ENCODE assay signal across 7 cellular contexts in genomic region chr5:34916518-34916917, GRCh38. TPM values are rescaled to one million over a fixed set of nuclear protein-coding genes. Genes with fewer than 3 reads are reported as not detected.
DNase-seq lines count a peak whose midpoint lies in the region; ATAC-seq, FAIRE-seq and TF ChIP-seq lines count a peak whose summit lies in the region.

No MANE protein-coding gene starts in this region.

- H3K9me2 ChIP-seq in hepatocyte (replicated peaks; ENCODE audit: insufficient read depth), result no peaks in the 10 kb centered on the region

- TF ChIP-seq POLR2A in H54 (IDR thresholded peaks at IDR 0.05; ENCODE audit: low read depth, low read length), result no peak

- POLR2A ChIA-PET in Panc1 (lab: Charles Lee), result interaction anchor here (0.5 to 2.4 kb wide), 3 partner anchors 13 to 18 kb away, joined by 3 to 17 read pairs (median 4); partner anchors contain the start of gene DNAJC21

- DNase-seq in H54 (ENCODE audit: insufficient read length, low spot score), result no peak
- DNase-seq in Panc1 (ENCODE audit: low read depth, low spot score), result no peak
- DNase-seq in hepatocyte (ENCODE audit: low spot score), result no peak
- DNase-seq in small intestine, result no peak
- no peak for DNase-seq in DMS114 treated with DMSO at 0.1 percent for 48 hours (lab: John Stamatoyannopoulos, UW; ENCODE audit: unreplicated experiment)
- DNase-seq in NCI-H1694 treated with DMSO at 0.1 percent for 48 hours (lab: John Stamatoyannopoulos, UW), result no peak
- DNase-seq in MV-4-11 (lab: John Stamatoyannopoulos, UW), result no peak

- BruUV-seq in Panc1 (replicated peaks; lab: Mats Ljungman, UMichigan), result no TSS peak

- no peaks in the 10 kb centered on the region for H4K20me1 ChIP-seq in hepatocyte (ENCODE audit: insufficient read depth, poor library complexity, severe bottlenecking)

- intact Hi-C loops in Panc1 (cut with micrococcal nuclease; ENCODE audit: unreplicated experiment), result no loop called here

- H3K36me3 ChIP-seq in Panc1 (ENCODE audit: control insufficient read depth, insufficient read depth, low read length) (peaks cover 49% of the 10 kb centered on the region), hepatocyte (replicated peaks; ENCODE audit: insufficient read depth, low read depth) (no peaks in the 10 kb centered on the region), small intestine (ENCODE audit: control insufficient read depth in 2 of 2, insufficient read depth in 2 of 2, low read length in 2 of 2) (peaks cover 0 to 2% of the 10 kb centered on the region in 2 donors)

- 10% methylated on average over 6 of the region's 6 CpGs for WGBS in hepatocyte (ENCODE audit: low lambda C conversion rate, missing lambda C conversion rate)
- 3 to 16% (median 3%) methylated on average over 6 of the region's 6 CpGs for WGBS in small intestine, 3 donors

- FAIRE-seq in H54 (lab: Jason Lieb, UNC) (peak; percentile 15), small intestine (lab: Jason Lieb, UNC) (no peak)

- peak overlapping the region; percentile 90 for H3K4me2 ChIP-seq in hepatocyte

- H3K9me3 ChIP-seq in Panc1 (ENCODE audit: control insufficient read depth, insufficient read depth, low read depth, low read length), result no peaks in the 10 kb centered on the region
- no peaks in the 10 kb centered on the region for H3K9me3 ChIP-seq in hepatocyte (ENCODE audit: low read depth)
- H3K9me3 ChIP-seq in small intestine (ENCODE audit: control insufficient read depth, low read depth), result no peaks in the 10 kb centered on the region

- H3K27me3 ChIP-seq in Panc1 (ENCODE audit: control insufficient read depth, insufficient read depth, low read length) (no peaks in the 10 kb centered on the region), hepatocyte (no peaks in the 10 kb centered on the region), small intestine (ENCODE audit: control insufficient read depth in 2 of 2, insufficient read depth in 2 of 2, low read length in 2 of 2) (no peaks in the 10 kb centered on the region)

- in situ Hi-C loops in Panc1 (cut with HindIII; ENCODE audit: low pct_unique_long_range_greater_than_20kb, low sequenced_read_pairs), result no loop called here

- H3K4me1 ChIP-seq in Panc1 (ENCODE audit: control insufficient read depth, insufficient read depth, low read length) (peaks cover 12% of the 10 kb centered on the region), hepatocyte (ENCODE audit: insufficient read depth) (peaks cover 15% of the 10 kb centered on the region), small intestine (ENCODE audit: control insufficient read depth in 2 of 2, insufficient read depth in 1 of 2, low read depth in 1 of 2, low read length in 1 of 2) (peaks cover 0 to 7% of the 10 kb centered on the region in 2 donors)

- TF ChIP-seq CTCF in Panc1 (IDR thresholded peaks at IDR 0.05) (no peak), hepatocyte (IDR thresholded peaks at IDR 0.05; ENCODE audit: poor library complexity) (no peak)

- peak overlapping the region; percentile 98 to 99 for H3K4me3 ChIP-seq in Panc1 (ENCODE audit: low read depth in 2 of 2, low read length in 2 of 2)
- peak overlapping the region; percentile 85 for H3K4me3 ChIP-seq in hepatocyte
- H3K4me3 ChIP-seq in small intestine (ENCODE audit: low read depth in 1 of 2, low read length in 2 of 2), result peak overlapping the region; percentile 75 to 84

- CTCF ChIA-PET in Panc1 (lab: Charles Lee), result no interaction called here

- no peak for ATAC-seq in Panc1

- H3K27ac ChIP-seq in Panc1 (ENCODE audit: low read length) (peak overlapping the region; percentile 99), hepatocyte (no peak overlapping the region), small intestine (ENCODE audit: low read depth in 1 of 2, low read length in 1 of 2) (no peak overlapping the region)

- H3K79me2 ChIP-seq in hepatocyte, result peaks cover 86% of the 10 kb centered on the region

- peak overlapping the region; percentile 10 for H2AFZ ChIP-seq in hepatocyte

RNA-seq across cellular contexts. Expression of gene BRIX1, which starts 1.0 kb away (rescaled TPM):
- 46.6 TPM for total RNA-seq in Panc1 (2021; ENCODE audit: unreplicated experiment)
- 31.4 TPM for polyA plus RNA-seq in Panc1 (2012; ENCODE audit: insufficient read length)
- total RNA-seq in hepatocyte, result 27.5 and 28.7 TPM in 2 replicates
- 25.3 and 28.6 TPM in 2 replicates for polyA plus RNA-seq in hepatocyte
- polyA plus RNA-seq in small intestine, result 10 to 100 TPM in 2 of 3 donors, 1 to 10 TPM in 1; 9.4 to 23.2 (median 13.0) TPM

RNA-seq across cellular contexts. Expression of gene RAD1, which starts 1.2 kb away (rescaled TPM):
- total RNA-seq in Panc1 (2021; ENCODE audit: unreplicated experiment), result 31.8 TPM
- polyA plus RNA-seq in Panc1 (2012; ENCODE audit: insufficient read length), result 20.8 TPM
- 18.5 and 33.2 TPM in 2 replicates for total RNA-seq in hepatocyte
- polyA plus RNA-seq in hepatocyte, result 24.2 and 25.2 TPM in 2 replicates
- polyA plus RNA-seq in small intestine, result 10 to 100 TPM in 2 of 3 donors, 1 to 10 TPM in 1; 9.6 to 14.0 (median 12.4) TPM

RNA-seq across cellular contexts. Expression of gene DNAJC21, which starts 12.8 kb away (rescaled TPM):
- 54.5 TPM for total RNA-seq in Panc1 (2021; ENCODE audit: unreplicated experiment)
- polyA plus RNA-seq in Panc1 (2012; ENCODE audit: insufficient read length), result 40.6 TPM
- 37.3 and 39.5 TPM in 2 replicates for total RNA-seq in hepatocyte
- polyA plus RNA-seq in hepatocyte, result 29.1 and 40.0 TPM in 2 replicates
- 10 to 100 TPM; 25.5 to 38.5 (median 29.7) TPM for polyA plus RNA-seq in small intestine
